1 cellular context compared by ENCODE assay signal in the genomic region with DNA sequence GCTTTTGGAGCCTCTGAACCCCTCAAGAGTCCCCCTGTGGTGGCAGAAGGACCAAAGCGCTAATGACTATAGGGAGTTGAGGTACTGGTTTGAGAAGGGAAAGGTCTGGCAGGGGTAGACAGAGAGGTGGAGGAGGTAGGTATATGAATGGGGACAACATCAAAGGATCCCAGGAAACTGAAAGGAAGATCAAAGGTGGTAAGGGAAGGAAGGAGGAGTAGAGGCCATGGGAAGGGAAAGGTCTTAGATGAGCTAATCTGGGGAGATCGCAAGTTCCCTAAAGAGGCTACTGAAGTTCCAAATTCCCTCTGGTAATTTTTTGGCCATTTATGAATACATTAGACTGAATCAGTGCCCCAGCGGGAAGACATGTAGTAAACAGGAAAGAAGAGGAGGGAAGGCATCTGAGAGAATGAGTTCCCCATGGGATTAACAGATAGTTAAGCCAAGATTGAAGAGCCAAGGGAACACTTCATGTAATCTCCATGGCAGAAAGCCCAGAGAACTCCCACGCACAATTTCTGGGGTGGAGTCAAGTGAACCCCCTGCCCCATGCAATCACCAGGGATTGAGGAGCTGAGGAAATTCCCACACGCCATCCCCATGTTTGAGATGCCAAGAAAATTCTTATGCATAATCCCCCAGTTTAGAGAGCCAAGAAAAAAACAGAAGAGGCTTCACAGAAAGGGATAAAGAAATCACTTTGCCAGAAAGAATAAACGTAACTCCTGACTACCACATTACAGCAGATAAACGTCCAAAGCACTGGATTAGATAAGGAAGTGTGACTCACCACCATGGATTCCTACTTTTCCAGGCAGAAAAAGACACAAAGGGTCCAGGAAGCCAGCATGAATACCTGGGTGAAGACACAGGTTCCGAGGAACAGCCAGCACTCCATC.
A peak's percentile ranks its signal among the peaks of the same experiment; 100 is the strongest.
TF ChIP-seq lines count a peak whose summit lies in the region.

No MANE protein-coding gene starts in this region.

TF ChIP-seq in HCT116, 20 proteins besides CTCF, POLR2A, EP300 and RAD21 (continued from another document):
- TF ChIP-seq FOSL1 (IDR thresholded peaks at IDR 0.05; ENCODE audit: low read depth) = peak; percentile 60
- TF ChIP-seq POLR2AphosphoS5 (IDR thresholded peaks at IDR 0.05; ENCODE audit: low read depth, low read length) = no peak
- TF ChIP-seq EGR1 (IDR thresholded peaks at IDR 0.05; ENCODE audit: low read depth) = peak; percentile 91
- TF ChIP-seq SIN3A (IDR thresholded peaks at IDR 0.05; ENCODE audit: low read depth) = 0 out of 2 replicates have a peak, but pooled peaks have one; percentile 24
- TF ChIP-seq CBX3 (IDR thresholded peaks at IDR 0.05; ENCODE audit: low read depth) = 0 out of 2 replicates have a peak, but pooled peaks have one; percentile 25
- no peak for TF ChIP-seq EZH2phosphoT487 (IDR thresholded peaks at IDR 0.05; ENCODE audit: borderline replicate concordance)
- no peak for TF ChIP-seq ZFX (IDR thresholded peaks at IDR 0.05)
- peak; percentile 48 for TF ChIP-seq SP1 (IDR thresholded peaks at IDR 0.05; ENCODE audit: low read depth)
- TF ChIP-seq CEBPB (IDR thresholded peaks at IDR 0.05; ENCODE audit: low read depth) = peak; percentile 25
- TF ChIP-seq EZH2 (IDR thresholded peaks at IDR 0.05) = no peak
